19 cellular contexts compared by ENCODE assay signal in genomic region chr3:128824132-128824850, GRCh38. TPM values are rescaled to one million over a fixed set of nuclear protein-coding genes. Genes with fewer than 3 reads are reported as not detected.
A peak's percentile ranks its signal among the peaks of the same experiment; 100 is the strongest.
DNase-seq lines count a peak whose midpoint lies in the region; ATAC-seq and TF ChIP-seq lines count a peak whose summit lies in the region.
"Had no signal": no experiment of that assay in that cellular context is flagged by ENCODE, and none has a peak within 500 bp of the region (broad histone marks: within the 10 kb centered on the region; RNA-seq: fewer than 3 reads in every experiment).

No MANE protein-coding gene starts in this region.

- no peaks in the 10 kb centered on the region for H3K79me2 ChIP-seq in HCT116 (ENCODE audit: insufficient read depth, low read length)

- POLR2A ChIA-PET in HCT116 (lab: Charles Lee) (no interaction called here), A673 (lab: Charles Lee; ENCODE audit: low non-redundant PET) (no interaction called here)

- TF ChIP-seq RAD21 in HCT116 (IDR thresholded peaks at IDR 0.05; ENCODE audit: low read depth): no peak

- H3K4me1 ChIP-seq in HCT116 (ENCODE audit: control insufficient read depth in 1 of 2, insufficient read depth in 2 of 2, low read length in 2 of 2) (no peaks in the 10 kb centered on the region), left ventricle myocardium inferior (peaks cover 23% of the 10 kb centered on the region), A673 (ENCODE audit: insufficient read depth, low read length, poor library complexity, severe bottlenecking) (no peaks in the 10 kb centered on the region), tibial nerve (peaks cover 0 to 6% (median 0%) of the 10 kb centered on the region in 4 donors)
- H3K4me1 ChIP-seq: BE2C, left lung had no signal

- H3K4me1 Mint-ChIP-seq in activated T-helper 17 cell treated with anti-CD3 and anti-CD28 coated beads, Interleukin-2, amount 50 U/mL, for 72 hours: no peaks in the 10 kb centered on the region

- TF ChIP-seq CTCF in HCT116 (IDR thresholded peaks at IDR 0.05 in 2 of 3, conservative IDR thresholded peaks at IDR 0.05 in 1 of 3; ENCODE audit: borderline replicate concordance in 1 of 3, insufficient read depth in 1 of 3, low read depth in 2 of 3, low read length in 2 of 3): no peak
- TF ChIP-seq CTCF in left ventricle myocardium inferior (IDR thresholded peaks at IDR 0.05; ENCODE audit: borderline replicate concordance): no peak
- no peak for TF ChIP-seq CTCF in A673 (conservative IDR thresholded peaks at IDR 0.05; ENCODE audit: low read depth, low read length)
- TF ChIP-seq CTCF in tibial nerve (IDR thresholded peaks at IDR 0.05): no peak

- H3K27ac Mint-ChIP-seq in activated T-helper 17 cell treated with anti-CD3 and anti-CD28 coated beads, Interleukin-2, amount 50 U/mL, for 72 hours: peak overlapping the region; percentile 71

- H3K4me3 ChIP-seq in HCT116 (replicated peaks in 1 of 2; ENCODE audit: low read depth in 1 of 2, low read length in 2 of 2): no peak overlapping the region
- no peak overlapping the region for H3K4me3 ChIP-seq in left ventricle myocardium inferior
- H3K4me3 ChIP-seq in A673 (ENCODE audit: low read depth, low read length, poor library complexity, severe bottlenecking): no peak overlapping the region
- no peak overlapping the region for H3K4me3 ChIP-seq in tibial nerve
- H3K4me3 ChIP-seq: ascending aorta, GM23248, left lung had no signal

- H3K36me3 ChIP-seq in HCT116 (ENCODE audit: control insufficient read depth in 1 of 2, insufficient read depth in 2 of 2, low read length in 2 of 2) (no peaks in the 10 kb centered on the region), left ventricle myocardium inferior (no peaks in the 10 kb centered on the region), A673 (ENCODE audit: insufficient read depth, low read length, poor library complexity, severe bottlenecking) (no peaks in the 10 kb centered on the region), tibial nerve (peaks cover 0 to 5% (median 0%) of the 10 kb centered on the region in 3 donors)

- H3K27ac ChIP-seq in HCT116 (ENCODE audit: low read depth, low read length) (no peak overlapping the region), left ventricle myocardium inferior (replicated peaks) (peak overlapping the region; percentile 55), A673 (ENCODE audit: low read depth, low read length, poor library complexity, severe bottlenecking) (no peak overlapping the region), tibial nerve (no peak overlapping the region)
- H3K27ac ChIP-seq: GM23248, left lung had no signal

- ATAC-seq in HCT116: peak; percentile 30; the same call in 1 of the 2 replicates
- ATAC-seq in activated T-helper 17 cell treated with anti-CD3 and anti-CD28 coated beads, Interleukin-2, amount 50 U/mL, for 72 hours (replicated peaks): no peak
- ATAC-seq in sciatic nerve: peak; percentile 52
- no peak for ATAC-seq in HG02763 (IDR thresholded peaks at IDR 0.05; ENCODE audit: unreplicated experiment)
- ATAC-seq: left lung had no signal

- no peak overlapping the region for H3K4me2 ChIP-seq in HCT116 (ENCODE audit: low read length)

- no peaks in the 10 kb centered on the region for H3K27me3 Mint-ChIP-seq in activated T-helper 17 cell treated with anti-CD3 and anti-CD28 coated beads, Interleukin-2, amount 50 U/mL, for 72 hours

- H3K36me3 Mint-ChIP-seq in activated T-helper 17 cell treated with anti-CD3 and anti-CD28 coated beads, Interleukin-2, amount 50 U/mL, for 72 hours (ENCODE audit: low read depth): peaks cover 12% of the 10 kb centered on the region

- H3K9me3 Mint-ChIP-seq in activated T-helper 17 cell treated with anti-CD3 and anti-CD28 coated beads, Interleukin-2, amount 50 U/mL, for 72 hours: no peaks in the 10 kb centered on the region

- no peak overlapping the region for H2AFZ ChIP-seq in HCT116 (ENCODE audit: low read depth, low read length, poor library complexity, severe bottlenecking)
- H2AFZ ChIP-seq: GM23248 had no signal

- 84 to 86% methylated on average over 4 to 10 of the region's 10 CpGs for WGBS in tibial nerve, 2 donors

- H3K9me2 ChIP-seq in HCT116 (ENCODE audit: insufficient read depth): no peaks in the 10 kb centered on the region

- BruUV-seq in HCT116 (replicated peaks; lab: Mats Ljungman, UMichigan) (no TSS peak), A673 (replicated peaks; lab: Mats Ljungman, UMichigan) (no TSS peak)

- no peak overlapping the region for H3K4me3 Mint-ChIP-seq in activated T-helper 17 cell treated with anti-CD3 and anti-CD28 coated beads, Interleukin-2, amount 50 U/mL, for 72 hours

- no peak overlapping the region for H3K9ac ChIP-seq in HCT116 (ENCODE audit: low read length)
- H3K9ac ChIP-seq: GM23248 had no signal

- H3K9me3 ChIP-seq in HCT116 (ENCODE audit: control insufficient read depth in 1 of 2, insufficient read depth in 1 of 2, low read depth in 1 of 2, low read length in 2 of 2) (no peaks in the 10 kb centered on the region), left ventricle myocardium inferior (replicated peaks) (no peaks in the 10 kb centered on the region), A673 (ENCODE audit: low read depth, low read length, poor library complexity, severe bottlenecking) (no peaks in the 10 kb centered on the region), tibial nerve (no peaks in the 10 kb centered on the region)
- H3K9me3 ChIP-seq: ascending aorta, BE2C, left lung had no signal

- TF ChIP-seq POLR2A in HCT116 (IDR thresholded peaks at IDR 0.05; ENCODE audit: borderline replicate concordance, extremely low read depth, insufficient read depth, insufficient read length) (no peak), tibial nerve (IDR thresholded peaks at IDR 0.05) (no peak)

- CTCF ChIA-PET in HCT116 (lab: Charles Lee): no interaction called here
- CTCF ChIA-PET in A673 (lab: Charles Lee): no interaction called here

- DNase-seq in HCT116 (ENCODE audit: low read depth, low spot score) (no peak), left ventricle myocardium inferior (no peak), sciatic nerve (ENCODE audit: low spot score) (no peak), A673 (ENCODE audit: low spot score) (no peak), tibial nerve (ENCODE audit: low spot score in 2 of 2) (no peak), NCI-H1105 (lab: John Stamatoyannopoulos, UW) (no peak)
- DNase-seq: activated T-cell treated with anti-CD3 and anti-CD28 coated beads, Interleukin-2, amount 50 U/mL, for 48 hours; BE2C; dermis blood vessel endothelial cell; DMS79 treated with DMSO at 0.1 percent for 48 hours; GM23248; left lung; NCI-H1092 treated with DMSO at 0.1 percent for 48 hours; NCI-H226; NK-92 treated with Interleukin-12 subunit alpha and Interleukin-12 subunit beta, amount 100 ng/mL, for 24 hours; SHP77 treated with DMSO at 0.1 percent for 48 hours had no signal

- RAD21 ChIA-PET in HCT116 (lab: Charles Lee; ENCODE audit: low non-redundant PET in 1 of 2, low total read pairs in 2 of 2, uncharacterized antibody in 2 of 2, unreplicated experiment in 2 of 2): no interaction called here

- intact Hi-C loops in HCT116 (cut with micrococcal nuclease): no loop called here
- intact Hi-C loops in left ventricle myocardium inferior (cut with micrococcal nuclease): no loop called here
- intact Hi-C loops in sciatic nerve (cut with DNase I): no loop called here
- intact Hi-C loops in A673 (cut with micrococcal nuclease; ENCODE audit: unreplicated experiment): no loop called here

- H4K20me1 ChIP-seq in HCT116 (ENCODE audit: insufficient read depth): no peaks in the 10 kb centered on the region

- no peak for TF ChIP-seq EP300 in tibial nerve (IDR thresholded peaks at IDR 0.05)

- H3K27me3 ChIP-seq in HCT116 (ENCODE audit: insufficient read depth, low read length) (no peaks in the 10 kb centered on the region), left ventricle myocardium inferior (ENCODE audit: low read depth) (no peaks in the 10 kb centered on the region), A673 (replicated peaks; ENCODE audit: insufficient read depth, low read depth, low read length, poor library complexity) (no peaks in the 10 kb centered on the region), tibial nerve (no peaks in the 10 kb centered on the region)
- H3K27me3 ChIP-seq: ascending aorta, BE2C, left lung had no signal

TF ChIP-seq in HCT116, 20 proteins besides CTCF, POLR2A, EP300 and RAD21:
- TF ChIP-seq SIN3A (IDR thresholded peaks at IDR 0.05; ENCODE audit: low read depth) (no peak), EZH2phosphoT487 (IDR thresholded peaks at IDR 0.05; ENCODE audit: borderline replicate concordance) (no peak)

RNA-seq across cellular contexts. Expression of gene ACAD9, which starts 55.1 kb away (rescaled TPM):
- total RNA-seq in HCT116 (2021; ENCODE audit: unreplicated experiment) (55.8 TPM), left ventricle myocardium inferior (35.9 TPM), sciatic nerve (54.0 TPM), A673 (2021) (54.5 and 54.9 TPM in 2 replicates), tibial nerve (10 to 100 TPM; 49.6 to 81.9 (median 63.7) TPM)
- polyA plus RNA-seq in HCT116 (2012): 31.0 and 36.1 TPM in 2 replicates
- total RNA-seq in activated T-helper 17 cell treated with anti-CD3 and anti-CD28 coated beads, Interleukin-2, amount 50 U/mL, for 72 hours: 10 to 100 TPM; 59.8 to 60.3 TPM

Comparison
In these comparisons a context has a peak if more than half of its experiments do, and no peak if none do; other contexts are left out.
1. ATAC-seq: peak in HCT116 (single experiment) and sciatic nerve (single experiment); none in activated T-helper 17 cell treated with anti-CD3 and anti-CD28 coated beads, Interleukin-2, amount 50 U/mL, for 72 hours (single experiment) and HG02763 (single experiment).